Comparison of ENCODE assay signal across 10 cellular contexts in genomic region chr12:69553626-69554248, GRCh38. TPM values are rescaled to one million over a fixed set of nuclear protein-coding genes. Genes with fewer than 3 reads are reported as not detected.
DNase-seq lines count a peak whose midpoint lies in the region; ATAC-seq and TF ChIP-seq lines count a peak whose summit lies in the region.
"Had no signal": no experiment of that assay in that cellular context is flagged by ENCODE, and none has a peak within 500 bp of the region (broad histone marks: within the 10 kb centered on the region; RNA-seq: fewer than 3 reads in every experiment).

No MANE protein-coding gene starts in this region.

- ATAC-seq in SK-N-SH treated with all-trans-retinoic acid at 6 μM for 48 hours = peak; percentile 66
- peak in 3 of 4 donors; percentile 55 to 63 (median 57) for ATAC-seq in heart left ventricle
- ATAC-seq in GM18520 (IDR thresholded peaks at IDR 0.05; ENCODE audit: unreplicated experiment) = no peak

- H3K27me3 ChIP-seq in heart left ventricle = no peaks in the 10 kb centered on the region

- TF ChIP-seq EP300 in Ishikawa (IDR thresholded peaks at IDR 0.05; ENCODE audit: borderline replicate concordance) = no peak

- no peaks in the 10 kb centered on the region for H3K9me3 ChIP-seq in heart left ventricle

- H3K27ac ChIP-seq in heart left ventricle = peak overlapping the region in 1 of 12 donors; percentile 7
- H3K27ac ChIP-seq: PC-9 had no signal

- peak; percentile 29 for DNase-seq in ACHN
- DNase-seq in heart left ventricle = peak in 1 of 5 donors; percentile 9
- no peak for DNase-seq in OCI-M2 (lab: John Stamatoyannopoulos, UW; ENCODE audit: unreplicated experiment)
- no peak for DNase-seq in cerebellar nuclear complex (lab: John Stamatoyannopoulos, UW)
- no peak for DNase-seq in stimulated activated CD8-positive, alpha-beta memory T cell treated with anti-CD3 and anti-CD28 coated beads, Interleukin-4, amount 100 ng/mL, for 48 hours

- WGBS in heart left ventricle, 4 donors = 49 to 56% (median 50%) methylated on average over 2 of the region's 2 CpGs

- H3K4me1 ChIP-seq in heart left ventricle = peaks cover 0 to 10% (median 3%) of the 10 kb centered on the region in 12 donors

- TF ChIP-seq RAD21 in Ishikawa (IDR thresholded peaks at IDR 0.05; ENCODE audit: low read depth) = no peak

- no peak overlapping the region for H3K4me3 ChIP-seq in heart left ventricle
- H3K4me3 ChIP-seq: PC-9 had no signal

- no peak for TF ChIP-seq CTCF in heart left ventricle (IDR thresholded peaks at IDR 0.05)

- intact Hi-C loops in heart left ventricle (cut with DNase I) = no loop called here

- peaks cover 0 to 4% (median 0%) of the 10 kb centered on the region in 9 donors for H3K36me3 ChIP-seq in heart left ventricle

- in situ Hi-C loops in ACHN (cut with HindIII; ENCODE audit: low pct_ligation_motif_present, low pct_unique_long_range_greater_than_20kb, low sequenced_read_pairs) = no loop called here

- no peak for TF ChIP-seq POLR2A in heart left ventricle (IDR thresholded peaks at IDR 0.05)

TF ChIP-seq in Ishikawa, 13 proteins besides CTCF, POLR2A, EP300 and RAD21:
- TF ChIP-seq USF1 (IDR thresholded peaks at IDR 0.05) = no peak
- TF ChIP-seq REST (IDR thresholded peaks at IDR 0.05; ENCODE audit: low read depth) = no peak
- TF ChIP-seq CREB1 (IDR thresholded peaks at IDR 0.05; ENCODE audit: low read depth) = no peak
- no peak for TF ChIP-seq ZBTB7A (IDR thresholded peaks at IDR 0.05; ENCODE audit: low read depth)
- TF ChIP-seq TAF1 (IDR thresholded peaks at IDR 0.05; ENCODE audit: low read depth) = no peak
- no peak for TF ChIP-seq FOXM1 (IDR thresholded peaks at IDR 0.05; ENCODE audit: borderline replicate concordance, low read depth)
- TF ChIP-seq TCF12 (IDR thresholded peaks at IDR 0.05; ENCODE audit: low read depth) = no peak
- TF ChIP-seq CEBPB (IDR thresholded peaks at IDR 0.05) = no peak
- no peak for TF ChIP-seq MAX (IDR thresholded peaks at IDR 0.05)
- TF ChIP-seq EGR1 (IDR thresholded peaks at IDR 0.05) = no peak
- 0 out of 2 replicates have a peak, but pooled peaks have one; percentile 16 for TF ChIP-seq TEAD4 (IDR thresholded peaks at IDR 0.05)
- TF ChIP-seq YY1 (IDR thresholded peaks at IDR 0.05; ENCODE audit: low read depth) = no peak
- TF ChIP-seq NFIC (IDR thresholded peaks at IDR 0.05) = peak; percentile 77
TF ChIP-seq in Ishikawa: peak in this region for 2.

TF ChIP-seq in SK-N-SH treated with all-trans-retinoic acid at 6 μM for 48 hours, 23 proteins besides CTCF, POLR2A, EP300 and RAD21:
- no peak for TF ChIP-seq OSR1 (CRISPR knock-in tag; IDR thresholded peaks at IDR 0.05)
- TF ChIP-seq PATZ1 (CRISPR knock-in tag; IDR thresholded peaks at IDR 0.05; ENCODE audit: borderline replicate concordance) = no peak
- TF ChIP-seq TOX (CRISPR knock-in tag; IDR thresholded peaks at IDR 0.05; ENCODE audit: borderline replicate concordance) = no peak
- TF ChIP-seq ZNF8 (CRISPR knock-in tag; IDR thresholded peaks at IDR 0.05) = no peak
- TF ChIP-seq ARNTL (CRISPR knock-in tag; IDR thresholded peaks at IDR 0.05; ENCODE audit: borderline replicate concordance, low read depth) = no peak
- TF ChIP-seq TCF4 (CRISPR knock-in tag; IDR thresholded peaks at IDR 0.05; ENCODE audit: borderline replicate concordance) = no peak

RNA-seq across cellular contexts. Expression of gene CCT2, which starts 31.5 kb away (rescaled TPM):
- 100 to 1,000 TPM in 4 of 9 donors, 10 to 100 TPM in 5; 63.2 to 168 (median 93.3) TPM for total RNA-seq in heart left ventricle
- polyA plus RNA-seq in heart left ventricle = 100 to 1,000 TPM in 1 of 2 donors, 10 to 100 TPM in 1; 59.7 to 342 TPM

RNA-seq across cellular contexts. Expression of gene LRRC10, which starts 57.0 kb away (rescaled TPM):
- 10 to 100 TPM in 8 of 9 donors, 1 to 10 TPM in 1; 7.4 to 82.9 (median 36.9) TPM for total RNA-seq in heart left ventricle
- polyA plus RNA-seq in heart left ventricle = 10 to 100 TPM; 12.6 to 30.1 TPM
- total RNA-seq: PC-9 had no signal
- polyA plus RNA-seq: BJ had no signal
